In the genomic region with DNA sequence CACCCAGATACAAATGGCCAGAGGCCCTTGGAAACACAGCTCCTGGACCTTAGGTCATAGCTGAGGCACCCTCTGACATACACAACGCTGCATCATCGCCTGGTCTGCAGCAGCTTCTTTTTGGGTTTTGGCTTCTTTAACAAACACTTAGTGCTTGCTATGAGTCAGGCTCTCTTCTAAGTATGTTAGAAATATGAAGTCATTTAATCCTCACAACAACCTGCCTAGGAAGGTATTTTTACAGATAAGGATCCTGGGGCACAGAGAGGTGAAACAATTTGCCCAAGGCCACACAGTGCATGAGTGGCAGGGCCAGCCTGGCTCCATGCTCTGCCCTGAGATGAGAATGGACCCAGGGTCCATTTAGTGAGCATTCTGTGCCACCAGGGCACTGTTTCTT, we compare ENCODE assay signal across 14 cellular contexts.
A peak's percentile ranks its signal among the peaks of the same experiment; 100 is the strongest.
DNase-seq lines count a peak whose midpoint lies in the region; ATAC-seq, FAIRE-seq and TF ChIP-seq lines count a peak whose summit lies in the region.
"Had no signal": no experiment of that assay in that cellular context is flagged by ENCODE, and none has a peak within 500 bp of the region (broad histone marks: within the 10 kb centered on the region; RNA-seq: fewer than 3 reads in every experiment).

No MANE protein-coding gene starts in this region.

- BruUV-seq in HepG2 (replicated peaks; lab: Mats Ljungman, UMichigan) = no TSS peak

- H3K4me2 ChIP-seq in HepG2 (ENCODE audit: low read depth, low read length) = no peak overlapping the region

- H3K4me3 ChIP-seq in HepG2 (replicated peaks in 1 of 3; ENCODE audit: insufficient read depth in 1 of 3, low read depth in 2 of 3, low read length in 3 of 3) = no peak overlapping the region
- no peak overlapping the region for H3K4me3 ChIP-seq in right lobe of liver
- H3K4me3 ChIP-seq in brain microvascular endothelial cell (ENCODE audit: low read depth, low read length) = no peak overlapping the region
- H3K4me3 ChIP-seq in uterus = no peak overlapping the region
- H3K4me3 ChIP-seq in transverse colon = no peak overlapping the region
- H3K4me3 ChIP-seq: thyroid gland had no signal

- TF ChIP-seq EP300 in HepG2 (IDR thresholded peaks at IDR 0.05; ENCODE audit: low read depth in 2 of 2, low read length in 2 of 2) (no peak), HepG2 (CRISPR knock-in tag; IDR thresholded peaks at IDR 0.05; ENCODE audit: borderline replicate concordance) (no peak), transverse colon (IDR thresholded peaks at IDR 0.05; ENCODE audit: low read depth) (no peak)

- CTCF ChIA-PET in HepG2 (lab: Yijun Ruan, JAX; ENCODE audit: low intra/inter-chr PET ratio, low total read pairs) = no interaction called here

- H3K9ac ChIP-seq in HepG2 (ENCODE audit: insufficient read depth, low read depth, low read length) = no peak overlapping the region

- H3K4me3 Mint-ChIP-seq in T-helper 17 cell (no peak overlapping the region), glutamatergic neuron (ENCODE audit: unreplicated experiment) (no peak overlapping the region)
- H3K4me3 Mint-ChIP-seq: immature natural killer cell had no signal

- no peaks in the 10 kb centered on the region for H3K9me3 ChIP-seq in HepG2 (ENCODE audit: low read length)
- H3K9me3 ChIP-seq in right lobe of liver = no peaks in the 10 kb centered on the region
- no peaks in the 10 kb centered on the region for H3K9me3 ChIP-seq in uterus
- H3K9me3 ChIP-seq in T-helper 17 cell (ENCODE audit: control insufficient read depth, low read length, poor library complexity, severe bottlenecking) = no peaks in the 10 kb centered on the region
- H3K9me3 ChIP-seq in transverse colon = no peaks in the 10 kb centered on the region
- H3K9me3 ChIP-seq: thyroid gland had no signal

- H3K27ac Mint-ChIP-seq in T-helper 17 cell = no peak overlapping the region
- H3K27ac Mint-ChIP-seq in glutamatergic neuron (ENCODE audit: unreplicated experiment) = no peak overlapping the region
- H3K27ac Mint-ChIP-seq: immature natural killer cell had no signal

- FAIRE-seq in HepG2 (lab: Jason Lieb, UNC) = no peak

- no peak overlapping the region for H3K27ac ChIP-seq in HepG2 (ENCODE audit: extremely low read length, insufficient read depth, low read length)
- no peak overlapping the region for H3K27ac ChIP-seq in right lobe of liver
- H3K27ac ChIP-seq in brain microvascular endothelial cell = no peak overlapping the region
- peak overlapping the region; percentile 31 for H3K27ac ChIP-seq in layer of hippocampus (ENCODE audit: low read depth, low read length)
- peak overlapping the region; percentile 86 to 92 for H3K27ac ChIP-seq in uterus
- H3K27ac ChIP-seq in transverse colon = no peak overlapping the region
- H3K27ac ChIP-seq: thyroid gland, WERI-Rb-1 had no signal

- no peak for TF ChIP-seq RAD21 in HepG2 (CRISPR knock-in tag; IDR thresholded peaks at IDR 0.05)

- peaks cover 8% of the 10 kb centered on the region for H3K4me1 Mint-ChIP-seq in T-helper 17 cell
- peaks cover 9% of the 10 kb centered on the region for H3K4me1 Mint-ChIP-seq in glutamatergic neuron (ENCODE audit: low read depth, unreplicated experiment)

- DNase-seq in HepG2 (ENCODE audit: low spot score) (no peak), right lobe of liver (no peak), brain microvascular endothelial cell (peak; percentile 27), uterus (no peak), T-helper 17 cell (no peak), transverse colon (no peak), glutamatergic neuron (no peak)
- DNase-seq: activated naive CD4-positive, alpha-beta T cell treated with anti-CD3 and anti-CD28 coated beads, Interleukin-2, amount 50 U/mL, for 16 hours; cortex of kidney; immature natural killer cell; NCI-H345; thyroid gland; WERI-Rb-1 had no signal

- in situ Hi-C loops in HepG2 (cut with HindIII; ENCODE audit: extremely low pct_ligation_motif_present, low pct_unique_long_range_greater_than_20kb) (loop anchor here (25.0 kb wide), 1 partner anchor 653 kb away; the partner anchor contains the start of gene OTX1), brain microvascular endothelial cell (cut with HindIII; ENCODE audit: low pct_ligation_motif_present, low sequenced_read_pairs) (no loop called here), transverse colon (cut with MboI; ENCODE audit: low pct_ligation_motif_present in 1 of 4, low pct_unique_long_range_greater_than_20kb in 1 of 4, low sequenced_read_pairs in 3 of 4) (loop anchor here in 2 of 4 donors (10.0 to 25.0 kb wide), 2 partner anchors 415 to 422 kb away; no protein-coding TSS in a partner anchor)

- H3K79me2 ChIP-seq in HepG2 (ENCODE audit: insufficient read depth, low read length) = no peaks in the 10 kb centered on the region

- H3K4me1 ChIP-seq in HepG2 (ENCODE audit: insufficient read depth, low read length) (peaks cover 72% of the 10 kb centered on the region), right lobe of liver (peaks cover 0 to 13% (median 2%) of the 10 kb centered on the region in 4 donors), uterus (peaks cover 0 to 3% of the 10 kb centered on the region in 2 donors), transverse colon (peaks cover 9 to 19% (median 13%) of the 10 kb centered on the region in 4 donors)

- H3K27me3 Mint-ChIP-seq in T-helper 17 cell = no peaks in the 10 kb centered on the region
- H3K27me3 Mint-ChIP-seq in glutamatergic neuron (ENCODE audit: unreplicated experiment) = peaks cover 8% of the 10 kb centered on the region

- POLR2A ChIA-PET in HepG2 (lab: Yijun Ruan, JAX) = no interaction called here

- H3K36me3 ChIP-seq in HepG2 (replicated peaks in 1 of 2; ENCODE audit: control insufficient read depth in 1 of 2, insufficient read depth in 2 of 2, low read length in 2 of 2) (no peaks in the 10 kb centered on the region), right lobe of liver (no peaks in the 10 kb centered on the region), brain microvascular endothelial cell (replicated peaks) (no peaks in the 10 kb centered on the region), uterus (no peaks in the 10 kb centered on the region), transverse colon (no peaks in the 10 kb centered on the region)
- H3K36me3 ChIP-seq: thyroid gland, WERI-Rb-1 had no signal

- intact Hi-C loops in HepG2 (cut with micrococcal nuclease; ENCODE audit: unreplicated experiment) = no loop called here
- intact Hi-C loops in right lobe of liver (cut with DNase I) = loop anchor here in 1 of 2 donors (10.0 kb wide), 1 partner anchor 485 kb away; no protein-coding TSS in a partner anchor
- intact Hi-C loops in uterus (cut with DNase I; ENCODE audit: low total_unique reads) = no loop called here
- intact Hi-C loops in transverse colon (cut with DNase I; ENCODE audit: low total_unique reads) = no loop called here

- no peaks in the 10 kb centered on the region for H4K20me1 ChIP-seq in HepG2 (ENCODE audit: insufficient read depth, low read length)

- ATAC-seq in HepG2 = no peak
- no peak for ATAC-seq in right lobe of liver
- no peak for ATAC-seq in T-helper 17 cell

- 46% methylated on average over 2 of the region's 2 CpGs for WGBS in HepG2 (ENCODE audit: low lambda C conversion rate)
- no CpG with 5 or more reads among the region's 2 CpGs for WGBS in right lobe of liver (ENCODE audit: insufficient coverage, low coverage, low lambda C conversion rate, missing lambda C conversion rate)
- 80 to 90% methylated on average over 2 of the region's 2 CpGs for WGBS in transverse colon (ENCODE audit: low coverage in 1 of 2), 2 donors

- H3K9me3 Mint-ChIP-seq in glutamatergic neuron (ENCODE audit: unreplicated experiment) = peaks cover 4% of the 10 kb centered on the region
- H3K9me3 Mint-ChIP-seq: immature natural killer cell had no signal

- no peak for TF ChIP-seq CTCF in HepG2 (CRISPR knock-in tag; IDR thresholded peaks at IDR 0.05)
- TF ChIP-seq CTCF in right lobe of liver (IDR thresholded peaks at IDR 0.05) = no peak
- TF ChIP-seq CTCF in brain microvascular endothelial cell (IDR thresholded peaks at IDR 0.05; ENCODE audit: low read depth, low read length, missing control alignments) = no peak
- TF ChIP-seq CTCF in uterus (IDR thresholded peaks at IDR 0.05) = no peak
- TF ChIP-seq CTCF in transverse colon (IDR thresholded peaks at IDR 0.05) = no peak
- no peak for TF ChIP-seq CTCF in glutamatergic neuron (IDR thresholded peaks at IDR 0.05; ENCODE audit: partially characterized antibody, unreplicated experiment)

- H2AFZ ChIP-seq in HepG2 (ENCODE audit: low read length) = no peak overlapping the region

- TF ChIP-seq POLR2A in HepG2 (IDR thresholded peaks at IDR 0.05; ENCODE audit: insufficient read depth in 1 of 2, low read depth in 2 of 2, low read length in 2 of 2) = no peak
- no peak for TF ChIP-seq POLR2A in right lobe of liver (IDR thresholded peaks at IDR 0.05)
- TF ChIP-seq POLR2A in uterus (IDR thresholded peaks at IDR 0.05) = no peak
- no peak for TF ChIP-seq POLR2A in transverse colon (IDR thresholded peaks at IDR 0.05)

- H3K27me3 ChIP-seq in HepG2 (ENCODE audit: control insufficient read depth in 1 of 2, insufficient read depth in 2 of 2, low read length in 2 of 2) = no peaks in the 10 kb centered on the region; a peak in 1 of 5 replicates
- H3K27me3 ChIP-seq in right lobe of liver = no peaks in the 10 kb centered on the region
- H3K27me3 ChIP-seq in brain microvascular endothelial cell (replicated peaks) = no peaks in the 10 kb centered on the region
- H3K27me3 ChIP-seq in layer of hippocampus (ENCODE audit: control insufficient read depth, insufficient read depth, low read length) = no peaks in the 10 kb centered on the region
- no peaks in the 10 kb centered on the region for H3K27me3 ChIP-seq in uterus
- no peaks in the 10 kb centered on the region for H3K27me3 ChIP-seq in transverse colon
- H3K27me3 ChIP-seq: thyroid gland had no signal

- H3K36me3 Mint-ChIP-seq in T-helper 17 cell (ENCODE audit: low read depth) (no peaks in the 10 kb centered on the region), glutamatergic neuron (ENCODE audit: unreplicated experiment) (no peaks in the 10 kb centered on the region)
- H3K36me3 Mint-ChIP-seq: immature natural killer cell had no signal

TF ChIP-seq in HepG2, 621 proteins besides CTCF, POLR2A, EP300 and RAD21 (continues in another document):
- no peak for TF ChIP-seq ZNF619 (CRISPR knock-in tag; IDR thresholded peaks at IDR 0.05)
- TF ChIP-seq SSRP1 (CRISPR knock-in tag; IDR thresholded peaks at IDR 0.05) = no peak
- TF ChIP-seq JARID2 (CRISPR knock-in tag; IDR thresholded peaks at IDR 0.05; ENCODE audit: insufficient replicate concordance) = no peak
- TF ChIP-seq, protein P1, sequence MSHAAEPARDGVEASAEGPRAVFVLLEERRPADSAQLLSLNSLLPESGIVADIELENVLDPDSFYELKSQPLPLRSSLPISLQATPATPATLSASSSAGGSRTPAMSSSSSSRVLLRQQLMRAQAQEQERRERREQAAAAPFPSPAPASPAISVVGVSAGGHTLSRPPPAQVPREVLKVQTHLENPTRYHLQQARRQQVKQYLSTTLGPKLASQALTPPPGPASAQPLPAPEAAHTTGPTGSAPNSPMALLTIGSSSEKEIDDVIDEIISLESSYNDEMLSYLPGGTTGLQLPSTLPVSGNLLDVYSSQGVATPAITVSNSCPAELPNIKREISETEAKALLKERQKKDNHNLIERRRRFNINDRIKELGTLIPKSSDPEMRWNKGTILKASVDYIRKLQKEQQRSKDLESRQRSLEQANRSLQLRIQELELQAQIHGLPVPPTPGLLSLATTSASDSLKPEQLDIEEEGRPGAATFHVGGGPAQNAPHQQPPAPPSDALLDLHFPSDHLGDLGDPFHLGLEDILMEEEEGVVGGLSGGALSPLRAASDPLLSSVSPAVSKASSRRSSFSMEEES (CRISPR knock-in tag; IDR thresholded peaks at IDR 0.05) = no peak
- TF ChIP-seq MAFG (CRISPR knock-in tag; IDR thresholded peaks at IDR 0.05) = no peak

Comparison
In these comparisons a context has a peak if more than half of its experiments do, and no peak if none do; other contexts are left out.
1. H3K27ac ChIP-seq: peak in layer of hippocampus (single experiment) and uterus (2 of 2); none in HepG2 (single experiment), right lobe of liver (0 of 3), brain microvascular endothelial cell (single experiment) and transverse colon (0 of 4).